16 cellular contexts compared by ENCODE assay signal in genomic region chr2:11777066-11777782, GRCh38. TPM values are rescaled to one million over a fixed set of nuclear protein-coding genes. Genes with fewer than 3 reads are reported as not detected.
DNase-seq lines count a peak whose midpoint lies in the region; ATAC-seq and TF ChIP-seq lines count a peak whose summit lies in the region.
"Had no signal": no experiment of that assay in that cellular context is flagged by ENCODE, and none has a peak within 500 bp of the region (broad histone marks: within the 10 kb centered on the region; RNA-seq: fewer than 3 reads in every experiment).

No MANE protein-coding gene starts in this region.

- no peak for TF ChIP-seq CTCF in CD4-positive, alpha-beta T cell (IDR thresholded peaks at IDR 0.05)

- no peak for DNase-seq in CD4-positive, alpha-beta T cell
- DNase-seq in GF-D8 (lab: John Stamatoyannopoulos, UW) (peak; percentile 88), left cardiac atrium (no peak)
- DNase-seq in activated T-helper 1 cell treated with anti-CD3 and anti-CD28 coated beads, Interleukin-12 subunit alpha, Interleukin-12 subunit beta, Interleukin-2, Interleukin-4 antibody, amounts not matched to agents 30 ng/mL and 10 ng/mL and 1 ng/mL, durations not matched to agents 14 hours and 24 hours and 36 hours (ENCODE audit: low spot score), result no peak
- DNase-seq in natural killer cell treated with Interleukin-12 subunit alpha and Interleukin-12 subunit beta and Interleukin-15 and Interleukin-18, amount 100 ng/mL, for 72 hours (ENCODE audit: low spot score), result peak; percentile 80
- DNase-seq: brain microvascular endothelial cell, H9, mammary epithelial cell, NCI-H2029, WERI-Rb-1 had no signal

- H3K4me1 Mint-ChIP-seq in CD4-positive, alpha-beta T cell (ENCODE audit: low read depth), result peaks cover 49% of the 10 kb centered on the region
- H3K4me1 Mint-ChIP-seq in activated T-helper 1 cell treated with anti-CD3 and anti-CD28 coated beads, Interleukin-12 subunit alpha, Interleukin-12 subunit beta, Interleukin-2, Interleukin-4 antibody, amounts not matched to agents 30 ng/mL and 10 ng/mL and 1 ng/mL, durations not matched to agents 14 hours and 24 hours and 36 hours (ENCODE audit: low read depth), result peaks cover 54% of the 10 kb centered on the region
- H3K4me1 Mint-ChIP-seq in natural killer cell treated with Interleukin-12 subunit alpha and Interleukin-12 subunit beta and Interleukin-15 and Interleukin-18, amount 100 ng/mL, for 72 hours (ENCODE audit: low read depth in 2 of 2), result peaks cover 45 to 49% of the 10 kb centered on the region in 2 donors

- H3K4me3 Mint-ChIP-seq in CD4-positive, alpha-beta T cell, result no peak overlapping the region
- H3K4me3 Mint-ChIP-seq in activated T-helper 1 cell treated with anti-CD3 and anti-CD28 coated beads, Interleukin-12 subunit alpha, Interleukin-12 subunit beta, Interleukin-2, Interleukin-4 antibody, amounts not matched to agents 30 ng/mL and 10 ng/mL and 1 ng/mL, durations not matched to agents 14 hours and 24 hours and 36 hours, result no peak overlapping the region
- peak overlapping the region; percentile 76 for H3K4me3 Mint-ChIP-seq in natural killer cell treated with Interleukin-12 subunit alpha and Interleukin-12 subunit beta and Interleukin-15 and Interleukin-18, amount 100 ng/mL, for 72 hours
- H3K4me3 Mint-ChIP-seq: H9 had no signal

- peak overlapping the region; percentile 64 for H3K27ac Mint-ChIP-seq in CD4-positive, alpha-beta T cell
- H3K27ac Mint-ChIP-seq in activated T-helper 1 cell treated with anti-CD3 and anti-CD28 coated beads, Interleukin-12 subunit alpha, Interleukin-12 subunit beta, Interleukin-2, Interleukin-4 antibody, amounts not matched to agents 30 ng/mL and 10 ng/mL and 1 ng/mL, durations not matched to agents 14 hours and 24 hours and 36 hours, result peak overlapping the region; percentile 52
- H3K27ac Mint-ChIP-seq in natural killer cell treated with Interleukin-12 subunit alpha and Interleukin-12 subunit beta and Interleukin-15 and Interleukin-18, amount 100 ng/mL, for 72 hours, result peak overlapping the region; percentile 63 to 94
- H3K27ac Mint-ChIP-seq: H9 had no signal

- CTCF ChIA-PET in CD4-positive, alpha-beta T cell (lab: Charles Lee), result interaction anchor here (1.3 to 5.6 kb wide), 4 partner anchors 23 to 84 kb away, joined by 3 to 42 read pairs (median 5); no protein-coding TSS in a partner anchor

- POLR2A ChIA-PET in CD4-positive, alpha-beta T cell (lab: Charles Lee), result interaction anchor here (1.1 to 2.2 kb wide), 3 partner anchors 23 to 31 kb away, joined by 3 to 11 read pairs (median 5); partner anchors contain the start of gene LPIN1

- H3K9me3 Mint-ChIP-seq in CD4-positive, alpha-beta T cell, result no peaks in the 10 kb centered on the region
- no peaks in the 10 kb centered on the region for H3K9me3 Mint-ChIP-seq in activated T-helper 1 cell treated with anti-CD3 and anti-CD28 coated beads, Interleukin-12 subunit alpha, Interleukin-12 subunit beta, Interleukin-2, Interleukin-4 antibody, amounts not matched to agents 30 ng/mL and 10 ng/mL and 1 ng/mL, durations not matched to agents 14 hours and 24 hours and 36 hours
- H3K9me3 Mint-ChIP-seq in natural killer cell treated with Interleukin-12 subunit alpha and Interleukin-12 subunit beta and Interleukin-15 and Interleukin-18, amount 100 ng/mL, for 72 hours, result no peaks in the 10 kb centered on the region
- H3K9me3 Mint-ChIP-seq: CD14-positive monocyte, H9 had no signal

- no peak overlapping the region for H3K27ac ChIP-seq in CD4-positive, alpha-beta T cell (ENCODE audit: low read depth, low read length)
- H3K27ac ChIP-seq: brain microvascular endothelial cell, KMS-11, parathyroid adenoma, SJSA1, WERI-Rb-1 had no signal

- no peaks in the 10 kb centered on the region for H3K27me3 Mint-ChIP-seq in CD4-positive, alpha-beta T cell
- H3K27me3 Mint-ChIP-seq in activated T-helper 1 cell treated with anti-CD3 and anti-CD28 coated beads, Interleukin-12 subunit alpha, Interleukin-12 subunit beta, Interleukin-2, Interleukin-4 antibody, amounts not matched to agents 30 ng/mL and 10 ng/mL and 1 ng/mL, durations not matched to agents 14 hours and 24 hours and 36 hours (ENCODE audit: insufficient read depth), result no peaks in the 10 kb centered on the region
- no peaks in the 10 kb centered on the region for H3K27me3 Mint-ChIP-seq in natural killer cell treated with Interleukin-12 subunit alpha and Interleukin-12 subunit beta and Interleukin-15 and Interleukin-18, amount 100 ng/mL, for 72 hours

- H3K36me3 Mint-ChIP-seq in CD4-positive, alpha-beta T cell (ENCODE audit: low read depth), result peaks cover 77% of the 10 kb centered on the region
- peaks cover 53% of the 10 kb centered on the region for H3K36me3 Mint-ChIP-seq in activated T-helper 1 cell treated with anti-CD3 and anti-CD28 coated beads, Interleukin-12 subunit alpha, Interleukin-12 subunit beta, Interleukin-2, Interleukin-4 antibody, amounts not matched to agents 30 ng/mL and 10 ng/mL and 1 ng/mL, durations not matched to agents 14 hours and 24 hours and 36 hours (ENCODE audit: low read depth)
- H3K36me3 Mint-ChIP-seq in natural killer cell treated with Interleukin-12 subunit alpha and Interleukin-12 subunit beta and Interleukin-15 and Interleukin-18, amount 100 ng/mL, for 72 hours, result peaks cover 29% of the 10 kb centered on the region

- H3K27me3 ChIP-seq in CD4-positive, alpha-beta T cell (ENCODE audit: control insufficient read depth, insufficient read depth, low read length), result no peaks in the 10 kb centered on the region
- H3K27me3 ChIP-seq: brain microvascular endothelial cell, SJSA1 had no signal

- ATAC-seq in CD4-positive, alpha-beta T cell (ENCODE audit: poor library complexity), result no peak
- peak; percentile 59 to 81 for ATAC-seq in natural killer cell treated with Interleukin-12 subunit alpha and Interleukin-12 subunit beta and Interleukin-15 and Interleukin-18, amount 100 ng/mL, for 72 hours
- ATAC-seq in left cardiac atrium (no peak), GM21786 (IDR thresholded peaks at IDR 0.05; ENCODE audit: unreplicated experiment) (no peak), SK-N-SH treated with all-trans-retinoic acid at 6 μM for 48 hours (no peak)

- no peaks in the 10 kb centered on the region for H3K9me3 ChIP-seq in CD4-positive, alpha-beta T cell (ENCODE audit: control insufficient read depth, low read length)
- H3K9me3 ChIP-seq: SJSA1 had no signal

- intact Hi-C loops in CD4-positive, alpha-beta T cell (cut with DNase I, micrococcal nuclease), result loop anchor here in 1 of 2 experiments (10.0 kb wide), 2 partner anchors 622 to 942 kb away; partner anchors contain the start of gene SLC66A3
- intact Hi-C loops in activated T-helper 1 cell treated with anti-CD3 and anti-CD28 coated beads, Interleukin-12 subunit alpha, Interleukin-12 subunit beta, Interleukin-2, Interleukin-4 antibody, amounts not matched to agents 30 ng/mL and 10 ng/mL and 1 ng/mL, durations not matched to agents 14 hours and 24 hours and 36 hours (cut with micrococcal nuclease), result loop anchor here (5.0 kb wide), 1 partner anchor 645 kb away; a partner anchor contains a TSS
- intact Hi-C loops in left cardiac atrium (cut with DNase I), result loop anchor here in 1 of 2 donors (5.0 to 10.0 kb wide), 2 partner anchors 40 to 302 kb away; no protein-coding TSS in a partner anchor

TF ChIP-seq in SK-N-SH treated with all-trans-retinoic acid at 6 μM for 48 hours, 23 proteins besides CTCF, POLR2A, EP300 and RAD21:
- no peak for TF ChIP-seq RARB (CRISPR knock-in tag; IDR thresholded peaks at IDR 0.05)
- no peak for TF ChIP-seq TCF4 (CRISPR knock-in tag; IDR thresholded peaks at IDR 0.05; ENCODE audit: borderline replicate concordance)
- no peak for TF ChIP-seq ZNF565 (CRISPR knock-in tag; conservative IDR thresholded peaks at IDR 0.05; ENCODE audit: low read depth)
- no peak for TF ChIP-seq ESRRG (CRISPR knock-in tag; IDR thresholded peaks at IDR 0.05)
- TF ChIP-seq ZFP3 (CRISPR knock-in tag; IDR thresholded peaks at IDR 0.05), result no peak

RNA-seq across cellular contexts. Expression of gene LPIN1, which starts 30.8 kb away (rescaled TPM):
- total RNA-seq in CD4-positive, alpha-beta T cell, result 100 to 1,000 TPM; 115 to 128 TPM
- total RNA-seq in activated T-helper 1 cell treated with anti-CD3 and anti-CD28 coated beads, Interleukin-12 subunit alpha, Interleukin-12 subunit beta, Interleukin-2, Interleukin-4 antibody, amounts not matched to agents 30 ng/mL and 10 ng/mL and 1 ng/mL, durations not matched to agents 14 hours and 24 hours and 36 hours, result 46.0 and 49.5 TPM in 2 replicates
- 100 to 1,000 TPM in 1 of 2 donors, 10 to 100 TPM in 1; 63.0 to 112 TPM for total RNA-seq in natural killer cell treated with Interleukin-12 subunit alpha and Interleukin-12 subunit beta and Interleukin-15 and Interleukin-18, amount 100 ng/mL, for 72 hours
- total RNA-seq in left cardiac atrium, result 10 to 100 TPM; 38.7 to 69.1 TPM

Comparison
In these comparisons a context has a peak if more than half of its experiments do, and no peak if none do; other contexts are left out.
1. ATAC-seq: peak in natural killer cell treated with Interleukin-12 subunit alpha and Interleukin-12 subunit beta and Interleukin-15 and Interleukin-18, amount 100 ng/mL, for 72 hours (2 of 2); none in CD4-positive, alpha-beta T cell (single experiment), left cardiac atrium (0 of 2), GM21786 (single experiment) and SK-N-SH treated with all-trans-retinoic acid at 6 μM for 48 hours (single experiment).
2. DNase-seq: peak in GF-D8 (single experiment) and natural killer cell treated with Interleukin-12 subunit alpha and Interleukin-12 subunit beta and Interleukin-15 and Interleukin-18, amount 100 ng/mL, for 72 hours (single experiment); none in CD4-positive, alpha-beta T cell (0 of 10), activated T-helper 1 cell treated with anti-CD3 and anti-CD28 coated beads, Interleukin-12 subunit alpha, Interleukin-12 subunit beta, Interleukin-2, Interleukin-4 antibody, amounts not matched to agents 30 ng/mL and 10 ng/mL and 1 ng/mL, durations not matched to agents 14 hours and 24 hours and 36 hours (single experiment) and left cardiac atrium (single experiment).
3. Peak in every context shown above with its lines, with median percentiles within 50 percentile points of each other: H3K27ac Mint-ChIP-seq.